25 cellular contexts compared by ENCODE assay signal in the genomic region with DNA sequence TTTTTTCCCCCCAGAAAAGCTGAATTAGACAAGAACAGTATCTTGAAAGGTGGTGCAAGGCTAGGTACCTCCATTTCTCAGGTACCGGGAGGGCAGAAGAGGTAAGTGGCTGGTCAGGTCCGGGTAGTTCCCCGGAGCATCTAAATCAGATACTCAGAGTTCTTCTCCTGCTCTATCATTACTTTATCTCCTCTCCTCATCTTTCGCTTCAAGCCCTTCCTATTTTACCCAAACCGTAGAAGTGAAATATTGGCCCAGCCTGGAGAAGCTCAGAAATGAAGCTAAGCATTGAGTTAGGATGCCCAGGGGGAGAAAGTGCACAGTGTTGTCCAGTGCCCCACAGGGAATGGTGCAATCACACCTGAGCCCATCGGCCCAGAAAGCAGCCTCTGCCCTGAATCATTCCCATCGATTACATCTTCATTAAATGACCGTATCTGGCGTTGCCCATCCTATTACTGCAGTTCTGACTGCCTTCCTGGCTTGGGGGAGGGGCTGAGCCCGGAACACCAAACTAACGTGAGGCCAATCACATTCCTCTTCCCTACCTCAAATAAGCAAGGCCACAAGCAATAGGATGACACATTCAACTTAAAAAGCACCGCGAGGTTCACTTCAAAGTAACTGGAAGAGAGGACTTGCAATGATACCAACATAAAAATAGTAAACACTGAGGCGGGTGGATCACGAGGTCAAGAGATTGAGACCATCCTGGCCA.
A peak's percentile ranks its signal among the peaks of the same experiment; 100 is the strongest.
DNase-seq lines count a peak whose midpoint lies in the region; ATAC-seq, FAIRE-seq and TF ChIP-seq lines count a peak whose summit lies in the region.
"Had no signal": no experiment of that assay in that cellular context is flagged by ENCODE, and none has a peak within 500 bp of the region (broad histone marks: within the 10 kb centered on the region; RNA-seq: fewer than 3 reads in every experiment).

No MANE protein-coding gene starts in this region.

- WGBS in GM12878 (ENCODE audit: insufficient coverage, insufficient replicate concordance, low lambda C conversion rate, missing lambda C conversion rate), result 77% methylated on average over 15 of the region's 15 CpGs

- POLR2A ChIA-PET in GM12878 (lab: Charles Lee), result interaction anchor here (1.2 to 2.3 kb wide), 6 partner anchors 14 to 68 kb away, joined by 3 to 7 read pairs (median 5); no protein-coding TSS in a partner anchor

- CTCF ChIA-PET in GM12878 (lab: Yijun Ruan, JAX), result interaction anchor here (0.8 to 1.9 kb wide), 3 partner anchors 10 to 83 kb away, joined by 3 to 4 read pairs (median 3); no protein-coding TSS in a partner anchor

- peak overlapping the region; percentile 25 for H3K9ac ChIP-seq in GM12878 (ENCODE audit: control insufficient read depth, insufficient read depth, low read length)

- TF ChIP-seq RAD21 in GM12878 (IDR thresholded peaks at IDR 0.05; ENCODE audit: insufficient read depth, low read depth, low read length), result no peak

- peak overlapping the region; percentile 47 for H3K27ac Mint-ChIP-seq in mesothelial cell of epicardium
- H3K27ac Mint-ChIP-seq in type B pancreatic cell, result peak overlapping the region; percentile 15
- H3K27ac Mint-ChIP-seq: activated CD4-positive, alpha-beta T cell treated with anti-CD3 and anti-CD28 coated beads for 36 hours; activated naive CD8-positive, alpha-beta T cell treated with anti-CD3 and anti-CD28 coated beads, Interleukin-2, amount 50 U/mL, for 24 hours; CD4-positive, CD25-positive, alpha-beta regulatory T cell; IgD-negative memory B cell; stimulated activated memory B cell treated with anti-CD40 and anti-IgM and Interleukin-4, amounts not matched to agents 10 μg/mL and 1 μg/mL and 100 μg/mL, for 72 hours had no signal

- peaks cover 66% of the 10 kb centered on the region for H3K4me1 Mint-ChIP-seq in mesothelial cell of epicardium
- H3K4me1 Mint-ChIP-seq in type B pancreatic cell (ENCODE audit: unreplicated experiment), result peaks cover 75% of the 10 kb centered on the region

- intact Hi-C loops in GM12878 (cut with micrococcal nuclease; ENCODE audit: unreplicated experiment), result no loop called here

- no peak for TF ChIP-seq POLR2A in GM12878 (IDR thresholded peaks at IDR 0.05; ENCODE audit: low read depth, low read length)

- no TSS peak for BruUV-seq in GM12878 (replicated peaks; lab: Mats Ljungman, UMichigan)

- DNase-seq in HFF-Myc (ENCODE audit: extremely low read depth, low read depth) (no peak), GM12878 (ENCODE audit: low read depth, low spot score) (no peak), mesothelial cell of epicardium (ENCODE audit: low spot score in 2 of 2, unreplicated experiment in 2 of 2) (no peak), type B pancreatic cell (ENCODE audit: extremely low spot score, unreplicated experiment) (no peak), 8988T (no peak)
- DNase-seq: activated CD4-positive, alpha-beta T cell treated with anti-CD3 and anti-CD28 coated beads for 36 hours; activated gamma-delta T cell treated with Interleukin-2 at 50 U/mL for 16 hours; activated naive CD8-positive, alpha-beta T cell treated with anti-CD3 and anti-CD28 coated beads, Interleukin-2, amount 50 U/mL, for 24 hours; CD4-positive, CD25-positive, alpha-beta regulatory T cell; cortex of kidney; glutamatergic neuron; NCI-H2081; NCI-H82; occipital lobe; retina; stimulated activated CD4-positive, alpha-beta T cell treated with anti-CD3 and anti-CD28 coated beads, Interleukin-2, amount 100 ng/mL, for 48 hours; T-helper 9 cell had no signal

- no peak for TF ChIP-seq EP300 in GM12878 (IDR thresholded peaks at IDR 0.05; ENCODE audit: borderline replicate concordance in 1 of 2, control insufficient read depth in 1 of 2, low read depth in 2 of 2, low read length in 2 of 2)

- no peak overlapping the region for H3K4me3 Mint-ChIP-seq in mesothelial cell of epicardium
- H3K4me3 Mint-ChIP-seq in type B pancreatic cell, result peak overlapping the region; percentile 75
- H3K4me3 Mint-ChIP-seq: activated CD4-positive, alpha-beta T cell treated with anti-CD3 and anti-CD28 coated beads for 36 hours; activated naive CD8-positive, alpha-beta T cell treated with anti-CD3 and anti-CD28 coated beads, Interleukin-2, amount 50 U/mL, for 24 hours; CD4-positive, CD25-positive, alpha-beta regulatory T cell; IgD-negative memory B cell; stimulated activated memory B cell treated with anti-CD40 and anti-IgM and Interleukin-4, amounts not matched to agents 10 μg/mL and 1 μg/mL and 100 μg/mL, for 72 hours had no signal

- H3K4me2 ChIP-seq in GM12878 (ENCODE audit: control insufficient read depth, insufficient read depth), result peak overlapping the region; percentile 90

- no peaks in the 10 kb centered on the region for H3K27me3 ChIP-seq in GM12878 (replicated peaks in 1 of 2; ENCODE audit: control insufficient read depth in 2 of 2, insufficient read depth in 2 of 2, low read length in 1 of 2)
- H3K27me3 ChIP-seq: vagina had no signal

- peak overlapping the region; percentile 92 for H3K27ac ChIP-seq in GM12878 (ENCODE audit: control insufficient read depth, insufficient read depth)
- H3K27ac ChIP-seq: vagina had no signal

- ATAC-seq in GM12878 (no peak), GM21528 (IDR thresholded peaks at IDR 0.05; ENCODE audit: low FRiP score, unreplicated experiment) (no peak), HG02763 (IDR thresholded peaks at IDR 0.05; ENCODE audit: unreplicated experiment) (no peak)
- ATAC-seq: activated CD4-positive, alpha-beta T cell treated with anti-CD3 and anti-CD28 coated beads for 36 hours; activated naive CD8-positive, alpha-beta T cell treated with anti-CD3 and anti-CD28 coated beads, Interleukin-2, amount 50 U/mL, for 24 hours had no signal

- no peak for FAIRE-seq in GM12878 (lab: Jason Lieb, UNC)
- FAIRE-seq: bronchial epithelial cell, endometrium had no signal

- no peaks in the 10 kb centered on the region for H4K20me1 ChIP-seq in GM12878 (ENCODE audit: control insufficient read depth, insufficient read depth)

- SMC1A ChIA-PET in GM12878 (lab: Charles Lee; ENCODE audit: uncharacterized antibody, unreplicated experiment), result interaction anchor here (0.7 to 6.5 kb wide), 12 partner anchors 11 to 84 kb away, joined by 3 to 81 read pairs (median 6); no protein-coding TSS in a partner anchor

- H3K36me3 Mint-ChIP-seq in mesothelial cell of epicardium (peaks cover 18% of the 10 kb centered on the region), type B pancreatic cell (peaks cover 46% of the 10 kb centered on the region)
- H3K36me3 Mint-ChIP-seq: IgD-negative memory B cell; stimulated activated memory B cell treated with anti-CD40 and anti-IgM and Interleukin-4, amounts not matched to agents 10 μg/mL and 1 μg/mL and 100 μg/mL, for 72 hours had no signal

- peaks cover 11% of the 10 kb centered on the region for H3K4me1 ChIP-seq in GM12878 (ENCODE audit: control insufficient read depth, insufficient read depth, low read length)

- no peak overlapping the region for H2AFZ ChIP-seq in GM12878 (ENCODE audit: control insufficient read depth, low read depth, low read length)

- RAD21 ChIA-PET in GM12878 (lab: Charles Lee; ENCODE audit: unreplicated experiment), result interaction anchor here (1.3 to 7.5 kb wide), 6 partner anchors 12 to 74 kb away, joined by 3 to 146 read pairs (median 13); no protein-coding TSS in a partner anchor

- in situ Hi-C loops in GM12878 (cut with MboI), result no loop called here

- peaks cover 89% of the 10 kb centered on the region for H3K79me2 ChIP-seq in GM12878 (ENCODE audit: control insufficient read depth, insufficient read depth, low read length)

- H3K9me3 Mint-ChIP-seq in mesothelial cell of epicardium (no peaks in the 10 kb centered on the region), type B pancreatic cell (no peaks in the 10 kb centered on the region)
- H3K9me3 Mint-ChIP-seq: activated naive CD8-positive, alpha-beta T cell treated with anti-CD3 and anti-CD28 coated beads, Interleukin-2, amount 50 U/mL, for 24 hours; CD4-positive, CD25-positive, alpha-beta regulatory T cell; stimulated activated memory B cell treated with anti-CD40 and anti-IgM and Interleukin-4, amounts not matched to agents 10 μg/mL and 1 μg/mL and 100 μg/mL, for 72 hours had no signal

- H3K27me3 Mint-ChIP-seq in mesothelial cell of epicardium (ENCODE audit: low read depth) (no peaks in the 10 kb centered on the region), type B pancreatic cell (no peaks in the 10 kb centered on the region)

- H3K9me3 ChIP-seq in GM12878 (replicated peaks; ENCODE audit: control insufficient read depth, insufficient read depth, low read length), result no peaks in the 10 kb centered on the region
- H3K9me3 ChIP-seq: spleen, vagina had no signal

- TF ChIP-seq CTCF in HFF-Myc (IDR thresholded peaks at IDR 0.05; ENCODE audit: low read depth, low read length, missing control alignments), result no peak
- TF ChIP-seq CTCF in GM12878 (IDR thresholded peaks at IDR 0.05 in 2 of 3, conservative IDR thresholded peaks at IDR 0.05 in 1 of 3; ENCODE audit: control insufficient read depth in 2 of 3, extremely low read depth in 1 of 3, insufficient read depth in 1 of 3, low read depth in 3 of 3, low read length in 3 of 3), result no peak
- TF ChIP-seq CTCF in mesothelial cell of epicardium (IDR thresholded peaks at IDR 0.05; ENCODE audit: unreplicated experiment), result no peak
- TF ChIP-seq CTCF in type B pancreatic cell (conservative IDR thresholded peaks at IDR 0.05), result no peak

- H3K4me3 ChIP-seq in HFF-Myc (replicated peaks; ENCODE audit: low read depth, low read length) (peak overlapping the region; percentile 90), GM12878 (peak overlapping the region; percentile 86)
- H3K4me3 ChIP-seq: vagina had no signal

- H3K36me3 ChIP-seq in GM12878 (ENCODE audit: control insufficient read depth in 2 of 2, insufficient read depth in 2 of 2, low read length in 1 of 2), result peaks cover 14 to 22% of the 10 kb centered on the region in 2 experiments

TF ChIP-seq in GM12878, 131 proteins besides CTCF, POLR2A, EP300 and RAD21:
- no peak for TF ChIP-seq BCL11A (IDR thresholded peaks at IDR 0.05; ENCODE audit: low read depth, low read length)
TF ChIP-seq in GM12878: peak in this region for 0.
